Comparison of ENCODE assay signal across 18 cellular contexts in the genomic region with DNA sequence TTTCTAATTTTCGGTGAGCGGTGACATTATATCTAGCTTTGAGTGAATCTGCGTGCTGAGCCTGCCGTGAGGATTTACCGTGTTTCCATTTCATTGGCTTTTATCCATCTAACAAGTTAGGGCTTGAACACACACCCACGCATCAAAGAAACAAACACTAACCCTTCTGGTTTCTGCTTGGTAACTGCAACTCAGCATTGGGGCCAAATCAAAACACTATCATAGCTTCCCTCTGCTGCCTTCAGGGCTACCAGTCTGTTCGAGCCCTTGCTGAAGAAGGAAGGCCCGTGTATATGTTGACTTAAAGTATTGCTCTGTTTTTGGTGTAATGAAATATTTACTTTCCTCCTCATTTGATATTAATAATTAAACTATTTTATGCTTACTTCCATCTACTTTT.
A peak's percentile ranks its signal among the peaks of the same experiment; 100 is the strongest.
DNase-seq lines count a peak whose midpoint lies in the region; ATAC-seq and TF ChIP-seq lines count a peak whose summit lies in the region.
"Had no signal": no experiment of that assay in that cellular context is flagged by ENCODE, and none has a peak within 500 bp of the region (broad histone marks: within the 10 kb centered on the region; RNA-seq: fewer than 3 reads in every experiment).

No MANE protein-coding gene starts in this region.

- peak; percentile 65 for DNase-seq in DMS153 treated with DMSO at 0.1 percent for 48 hours (lab: John Stamatoyannopoulos, UW; ENCODE audit: unreplicated experiment)
- peak; percentile 39 for DNase-seq in RWPE1 (ENCODE audit: low spot score)
- no peak for DNase-seq in esophagus squamous epithelium (lab: John Stamatoyannopoulos, UW)
- DNase-seq in ureter (ENCODE audit: low spot score): peak; percentile 43
- DNase-seq in NCI-H345 treated with DMSO at 0.1 percent for 48 hours (lab: John Stamatoyannopoulos, UW; ENCODE audit: unreplicated experiment): no peak
- DNase-seq in SW 1271 (lab: John Stamatoyannopoulos, UW): no peak
- DNase-seq: CD4-positive, alpha-beta T cell; GF-D8; KG1; NCI-H1048; NCI-H1436 treated with DMSO at 0.1 percent for 48 hours; NCI-H2081 treated with DMSO at 0.1 percent for 48 hours; NCI-H2227 treated with DMSO at 0.1 percent for 48 hours; NCI-H526 treated with DMSO at 0.1 percent for 48 hours; NK-92 treated with Interleukin-12 subunit alpha and Interleukin-12 subunit beta, amount 100 ng/mL, for 24 hours; OCI-M1 had no signal

- no peak for ATAC-seq in HG02852 (IDR thresholded peaks at IDR 0.05; ENCODE audit: unreplicated experiment)
- ATAC-seq: HepG2 had no signal

- TF ChIP-seq CTCF in RWPE1 (conservative IDR thresholded peaks at IDR 0.05; ENCODE audit: low read depth): no peak
- no peak for TF ChIP-seq CTCF in esophagus squamous epithelium (IDR thresholded peaks at IDR 0.05)

- H3K4me1 ChIP-seq in esophagus squamous epithelium: peaks cover 0 to 40% (median 0%) of the 10 kb centered on the region in 3 donors

- 31 to 68% methylated on average over 8 of the region's 8 CpGs for WGBS in esophagus squamous epithelium, 2 donors

- no peaks in the 10 kb centered on the region for H3K27me3 ChIP-seq in esophagus squamous epithelium

- peaks cover 0 to 40% (median 0%) of the 10 kb centered on the region in 3 donors for H3K36me3 ChIP-seq in esophagus squamous epithelium

- intact Hi-C loops in esophagus squamous epithelium (cut with DNase I): no loop called here

- POLR2A ChIA-PET in RWPE1 (lab: Yijun Ruan, JAX; ENCODE audit: low non-redundant PET): no interaction called here

- CTCF ChIA-PET in RWPE1 (lab: Yijun Ruan, JAX): interaction anchor here (1.0 kb wide), 1 partner anchor 228 kb away, joined by 4 read pairs; the partner anchor contains the start of gene PHLPP1

- H3K27ac ChIP-seq in RWPE1: no peak overlapping the region
- peak overlapping the region in 3 of 4 donors; percentile 42 to 70 (median 56) for H3K27ac ChIP-seq in esophagus squamous epithelium

- TF ChIP-seq POLR2A in esophagus squamous epithelium (IDR thresholded peaks at IDR 0.05): no peak

- H3K9me3 ChIP-seq in esophagus squamous epithelium: no peaks in the 10 kb centered on the region

- H3K4me3 ChIP-seq in esophagus squamous epithelium: no peak overlapping the region

Comparison
In these comparisons a context has a peak if more than half of its experiments do, and no peak if none do; other contexts are left out.
1. DNase-seq: peak in DMS153 treated with DMSO at 0.1 percent for 48 hours (single experiment), RWPE1 (single experiment) and ureter (single experiment); none in esophagus squamous epithelium (single experiment), NCI-H345 treated with DMSO at 0.1 percent for 48 hours (single experiment) and SW 1271 (0 of 2).